ENCODE assay signal across 25 cellular contexts in genomic region chr7:112010994-112011393, GRCh38.
DNase-seq lines count a peak whose midpoint lies in the region; ATAC-seq and TF ChIP-seq lines count a peak whose summit lies in the region.
"Had no signal": no experiment of that assay in that cellular context is flagged by ENCODE, and none has a peak within 500 bp of the region (broad histone marks: within the 10 kb centered on the region; RNA-seq: fewer than 3 reads in every experiment).

No MANE protein-coding gene starts in this region.

- peak overlapping the region in 4 of 11 experiments; percentile 11 to 45 (median 27); a peak in 6 of 22 replicates for H3K27ac ChIP-seq in BLaER1 treated with 17β-estradiol and CSF1 and Interleukin-3, amounts not matched to agents 10 nM and 100 nM
- H3K27ac ChIP-seq in mesendoderm (ENCODE audit: low read depth, low read length) = no peak overlapping the region
- H3K27ac ChIP-seq: ascending aorta, C4-2B, cardiac muscle cell, gastrocnemius medialis, parathyroid adenoma, sigmoid colon had no signal

- no peak overlapping the region for H2BK120ac ChIP-seq in mesendoderm (ENCODE audit: low read depth, low read length)

- no peaks in the 10 kb centered on the region for H3K9me3 ChIP-seq in BLaER1 treated with 17β-estradiol and CSF1 and Interleukin-3, amounts not matched to agents 10 nM and 100 nM (replicated peaks in 1 of 11)
- H3K9me3 ChIP-seq: ascending aorta, gastrocnemius medialis, sigmoid colon had no signal

- no peak for TF ChIP-seq CTCF in epithelial cell of esophagus (IDR thresholded peaks at IDR 0.05; ENCODE audit: insufficient read depth, low read depth, low read length, missing control alignments)

- no peaks in the 10 kb centered on the region for H3K27me3 Mint-ChIP-seq in activated T-cell treated with anti-CD3 and anti-CD28 coated beads, Interleukin-2, amount 50 U/mL, for 24 hours
- H3K27me3 Mint-ChIP-seq: activated CD8-positive, alpha-beta T cell treated with anti-CD3 and anti-CD28 coated beads for 36 hours; activated naive CD8-positive, alpha-beta T cell; stimulated activated memory B cell treated with anti-CD40 and anti-IgM and Interleukin-4, amounts not matched to agents 10 μg/mL and 1 μg/mL and 100 μg/mL, for 72 hours had no signal

- H4K5ac ChIP-seq in mesendoderm (ENCODE audit: low read length) = peak overlapping the region; percentile 16

- H2BK5ac ChIP-seq in mesendoderm (ENCODE audit: low read length) = no peak overlapping the region

- peak; percentile 24 for DNase-seq in RPMI7951 (ENCODE audit: low read depth)
- peak; percentile 14 for DNase-seq in epithelial cell of esophagus (ENCODE audit: low read depth)
- DNase-seq in mesendoderm = peak; percentile 68
- no peak for DNase-seq in G401 (ENCODE audit: low spot score)
- no peak for DNase-seq in activated T-cell treated with anti-CD3 and anti-CD28 coated beads, Interleukin-2, amount 50 U/mL, for 24 hours
- no peak for DNase-seq in NCI-H2081 treated with DMSO at 0.1 percent for 48 hours (lab: John Stamatoyannopoulos, UW)
- DNase-seq: activated CD8-positive, alpha-beta T cell treated with anti-CD3 and anti-CD28 coated beads for 36 hours; DMS79 treated with DMSO at 0.1 percent for 48 hours; gastrocnemius medialis; GOT3; immature natural killer cell; NCI-H1694; NCI-H526 treated with DMSO at 0.1 percent for 48 hours; SIG-M5; sigmoid colon; stimulated activated CD4-positive, alpha-beta T cell treated with anti-CD3 and anti-CD28 coated beads, Interleukin-4, amount 100 ng/mL, for 4 hours had no signal

- no peak overlapping the region for H3K4me3 Mint-ChIP-seq in activated T-cell treated with anti-CD3 and anti-CD28 coated beads, Interleukin-2, amount 50 U/mL, for 24 hours
- H3K4me3 Mint-ChIP-seq: activated CD8-positive, alpha-beta T cell treated with anti-CD3 and anti-CD28 coated beads for 36 hours; activated naive CD8-positive, alpha-beta T cell; immature natural killer cell; stimulated activated memory B cell treated with anti-CD40 and anti-IgM and Interleukin-4, amounts not matched to agents 10 μg/mL and 1 μg/mL and 100 μg/mL, for 72 hours had no signal

- peak overlapping the region in 2 of 11 experiments; percentile 1 to 6; a peak in 2 of 22 replicates for H3K9ac ChIP-seq in BLaER1 treated with 17β-estradiol and CSF1 and Interleukin-3, amounts not matched to agents 10 nM and 100 nM
- H3K9ac ChIP-seq in mesendoderm (ENCODE audit: low read length) = no peak overlapping the region
- H3K9ac ChIP-seq: parathyroid adenoma had no signal

- H4K20me1 ChIP-seq in BLaER1 treated with 17β-estradiol and CSF1 and Interleukin-3, amounts not matched to agents 10 nM and 100 nM = peaks cover 0 to 100% (median 9%) of the 10 kb centered on the region in 11 experiments; a peak in 12 of 22 replicates

- H3K4me2 ChIP-seq in BLaER1 treated with 17β-estradiol and CSF1 and Interleukin-3, amounts not matched to agents 10 nM and 100 nM = peak overlapping the region in 7 of 11 experiments; percentile 22 to 88 (median 59); a peak in 12 of 22 replicates
- no peak overlapping the region for H3K4me2 ChIP-seq in mesendoderm (ENCODE audit: low read length)

- no peaks in the 10 kb centered on the region for H3K27me3 ChIP-seq in BLaER1 treated with 17β-estradiol and CSF1 and Interleukin-3, amounts not matched to agents 10 nM and 100 nM
- H3K27me3 ChIP-seq in mesendoderm (ENCODE audit: insufficient read depth, low read length, poor library complexity) = no peaks in the 10 kb centered on the region
- H3K27me3 ChIP-seq: ascending aorta, cardiac muscle cell, gastrocnemius medialis, sigmoid colon had no signal

- H3K23ac ChIP-seq in mesendoderm (ENCODE audit: low read length) = no peak overlapping the region

- H4K8ac ChIP-seq in mesendoderm (ENCODE audit: low read depth, low read length) = no peak overlapping the region

- H2AK5ac ChIP-seq in mesendoderm (ENCODE audit: low read length) = no peak overlapping the region

- H3K4me3 ChIP-seq in BLaER1 treated with 17β-estradiol and CSF1 and Interleukin-3, amounts not matched to agents 10 nM and 100 nM = no peak overlapping the region
- H3K4me3 ChIP-seq in epithelial cell of esophagus (ENCODE audit: low read length) = no peak overlapping the region
- H3K4me3 ChIP-seq in mesendoderm (ENCODE audit: low read length) = no peak overlapping the region
- H3K4me3 ChIP-seq: ascending aorta, cardiac muscle cell, gastrocnemius medialis, sigmoid colon had no signal

- WGBS in mesendoderm (ENCODE audit: extremely low coverage, insufficient coverage, low lambda C conversion rate) = no CpG with 5 or more reads among the region's 4 CpGs

- peaks cover 14% of the 10 kb centered on the region for H3K79me1 ChIP-seq in mesendoderm (ENCODE audit: low read length)

- H3K56ac ChIP-seq in mesendoderm (ENCODE audit: low read length) = no peak overlapping the region

- no peaks in the 10 kb centered on the region for H3K36me3 Mint-ChIP-seq in activated T-cell treated with anti-CD3 and anti-CD28 coated beads, Interleukin-2, amount 50 U/mL, for 24 hours (ENCODE audit: low read depth)
- H3K36me3 Mint-ChIP-seq: activated naive CD8-positive, alpha-beta T cell; immature natural killer cell; stimulated activated memory B cell treated with anti-CD40 and anti-IgM and Interleukin-4, amounts not matched to agents 10 μg/mL and 1 μg/mL and 100 μg/mL, for 72 hours had no signal

- peaks cover 0 to 9% (median 0%) of the 10 kb centered on the region in 11 experiments; a peak in 1 of 22 replicates for H3K36me3 ChIP-seq in BLaER1 treated with 17β-estradiol and CSF1 and Interleukin-3, amounts not matched to agents 10 nM and 100 nM
- H3K36me3 ChIP-seq in mesendoderm (ENCODE audit: control insufficient read depth, insufficient read depth, low read length) = no peaks in the 10 kb centered on the region
- H3K36me3 ChIP-seq: ascending aorta, cardiac muscle cell, gastrocnemius medialis, sigmoid colon had no signal

- H3K9me3 Mint-ChIP-seq in activated T-cell treated with anti-CD3 and anti-CD28 coated beads, Interleukin-2, amount 50 U/mL, for 24 hours = no peaks in the 10 kb centered on the region
- H3K9me3 Mint-ChIP-seq: activated CD8-positive, alpha-beta T cell treated with anti-CD3 and anti-CD28 coated beads for 36 hours; stimulated activated memory B cell treated with anti-CD40 and anti-IgM and Interleukin-4, amounts not matched to agents 10 μg/mL and 1 μg/mL and 100 μg/mL, for 72 hours had no signal

- no peak for ATAC-seq in HG03460 (IDR thresholded peaks at IDR 0.05; ENCODE audit: unreplicated experiment)
- ATAC-seq: activated CD4-positive, CD25-positive, alpha-beta regulatory T cell treated with anti-CD3 and anti-CD28 coated beads, Interleukin-2, amount 50 U/mL, for 24 hours; activated CD8-positive, alpha-beta T cell treated with anti-CD3 and anti-CD28 coated beads for 36 hours; gastrocnemius medialis; stimulated activated memory B cell treated with anti-CD40 and anti-IgM and Interleukin-4, amounts not matched to agents 10 μg/mL and 1 μg/mL and 100 μg/mL, for 72 hours had no signal

- in situ Hi-C loops in G401 (cut with HindIII; ENCODE audit: low sequenced_read_pairs) = no loop called here

- no peak overlapping the region for H3K27ac Mint-ChIP-seq in activated T-cell treated with anti-CD3 and anti-CD28 coated beads, Interleukin-2, amount 50 U/mL, for 24 hours
- H3K27ac Mint-ChIP-seq: activated CD8-positive, alpha-beta T cell treated with anti-CD3 and anti-CD28 coated beads for 36 hours; activated naive CD8-positive, alpha-beta T cell; immature natural killer cell; stimulated activated memory B cell treated with anti-CD40 and anti-IgM and Interleukin-4, amounts not matched to agents 10 μg/mL and 1 μg/mL and 100 μg/mL, for 72 hours had no signal

- H3K18ac ChIP-seq in mesendoderm (ENCODE audit: low read length) = no peak overlapping the region

- no peak overlapping the region for H2BK15ac ChIP-seq in mesendoderm (replicated peaks; ENCODE audit: low read depth)

- peaks cover 0 to 92% (median 18%) of the 10 kb centered on the region in 10 experiments; a peak in 12 of 20 replicates for H3K4me1 ChIP-seq in BLaER1 treated with 17β-estradiol and CSF1 and Interleukin-3, amounts not matched to agents 10 nM and 100 nM
- peaks cover 3% of the 10 kb centered on the region for H3K4me1 ChIP-seq in mesendoderm (ENCODE audit: control insufficient read depth, low read depth, low read length)
- H3K4me1 ChIP-seq: parathyroid adenoma, sigmoid colon had no signal

- H3K4me1 Mint-ChIP-seq in activated T-cell treated with anti-CD3 and anti-CD28 coated beads, Interleukin-2, amount 50 U/mL, for 24 hours (ENCODE audit: low read depth) = peaks cover 3% of the 10 kb centered on the region
- H3K4me1 Mint-ChIP-seq: immature natural killer cell; stimulated activated memory B cell treated with anti-CD40 and anti-IgM and Interleukin-4, amounts not matched to agents 10 μg/mL and 1 μg/mL and 100 μg/mL, for 72 hours had no signal

- H3K79me2 ChIP-seq in mesendoderm (ENCODE audit: control insufficient read depth, insufficient read depth, low read length) = peaks cover 4% of the 10 kb centered on the region
- H3K79me2 ChIP-seq: parathyroid adenoma had no signal

- no peak overlapping the region for H3K4ac ChIP-seq in mesendoderm (ENCODE audit: low read depth, low read length)

Comparison
In these comparisons a context has a peak if more than half of its experiments do, and no peak if none do; other contexts are left out.
1. DNase-seq: peak in RPMI7951 (single experiment), epithelial cell of esophagus (single experiment) and mesendoderm (single experiment); none in G401 (single experiment), activated T-cell treated with anti-CD3 and anti-CD28 coated beads, Interleukin-2, amount 50 U/mL, for 24 hours (single experiment) and NCI-H2081 treated with DMSO at 0.1 percent for 48 hours (single experiment).